Comparison of ENCODE assay signal across 20 cellular contexts in the genomic region with DNA sequence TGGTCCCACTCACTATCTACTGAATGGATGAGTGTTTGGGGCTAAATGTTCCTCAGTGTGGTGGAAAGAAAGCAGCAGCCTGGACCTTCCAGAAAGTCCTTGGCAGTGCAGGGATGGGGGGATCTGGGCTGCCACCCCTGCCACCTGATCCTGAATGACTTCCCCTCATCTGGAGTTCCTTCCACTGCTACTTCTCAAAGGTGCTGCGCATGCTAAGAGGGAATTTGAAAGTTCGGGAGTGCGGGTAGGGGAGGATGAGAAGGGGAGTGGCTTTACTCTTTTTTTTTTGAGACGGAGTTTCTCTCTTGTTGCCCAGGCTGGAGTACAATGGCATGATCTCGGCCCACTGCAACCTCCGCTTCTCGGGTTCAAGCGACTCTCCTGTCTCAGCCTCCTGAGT. TPM values are rescaled to one million over a fixed set of nuclear protein-coding genes. Genes with fewer than 3 reads are reported as not detected.
A peak's percentile ranks its signal among the peaks of the same experiment; 100 is the strongest.
DNase-seq lines count a peak whose midpoint lies in the region; ATAC-seq and TF ChIP-seq lines count a peak whose summit lies in the region.
"Had no signal": no experiment of that assay in that cellular context is flagged by ENCODE, and none has a peak within 500 bp of the region (broad histone marks: within the 10 kb centered on the region; RNA-seq: fewer than 3 reads in every experiment).

No MANE protein-coding gene starts in this region.

- TF ChIP-seq CTCF in esophagus squamous epithelium (IDR thresholded peaks at IDR 0.05) = no peak

- no peak for ATAC-seq in stimulated activated naive CD8-positive, alpha-beta T cell treated with anti-CD3 and anti-CD28 coated beads, Interleukin-15, amount 100 ng/mL, for 72 hours
- ATAC-seq in GM18868 (IDR thresholded peaks at IDR 0.05; ENCODE audit: unreplicated experiment) = no peak
- ATAC-seq: gastrocnemius medialis had no signal

- H3K9me3 Mint-ChIP-seq in activated naive CD4-positive, alpha-beta T cell treated with anti-CD3 and anti-CD28 coated beads, Interleukin-2, amount 10 ng/mL, durations not matched to agents 7 days and 5 days = no peaks in the 10 kb centered on the region
- no peaks in the 10 kb centered on the region for H3K9me3 Mint-ChIP-seq in stimulated activated naive CD8-positive, alpha-beta T cell treated with anti-CD3 and anti-CD28 coated beads, Interleukin-15, amount 100 ng/mL, for 72 hours
- H3K9me3 Mint-ChIP-seq: memory B cell had no signal

- H3K4me1 ChIP-seq in HUES64 (ENCODE audit: insufficient read depth, low read length) = no peaks in the 10 kb centered on the region
- H3K4me1 ChIP-seq in esophagus squamous epithelium = peaks cover 18 to 57% (median 20%) of the 10 kb centered on the region in 3 donors

- no peak overlapping the region for H3K9ac ChIP-seq in HUES64 (ENCODE audit: low read depth, low read length)

- no peak for DNase-seq in activated naive CD4-positive, alpha-beta T cell treated with anti-CD3 and anti-CD28 coated beads, Interleukin-2, amount 10 ng/mL, durations not matched to agents 7 days and 5 days
- DNase-seq in activated naive CD4-positive, alpha-beta T cell treated with anti-CD3 and anti-CD28 coated beads, Interleukin-2, amount 50 U/mL, for 16 hours = no peak
- DNase-seq in esophagus squamous epithelium (lab: John Stamatoyannopoulos, UW) = no peak
- no peak for DNase-seq in stimulated activated naive CD8-positive, alpha-beta T cell treated with anti-CD3 and anti-CD28 coated beads, Interleukin-15, amount 100 ng/mL, for 72 hours
- DNase-seq in dedifferentiated amniotic fluid mesenchymal stem cell (ENCODE audit: extremely low spot score) = no peak
- no peak for DNase-seq in kidney glomerular epithelial cell (lab: John Stamatoyannopoulos, UW)
- DNase-seq: aorta, gastrocnemius medialis, MG63, NCI-H187 treated with DMSO at 0.1 percent for 48 hours, SHP77, T1000 had no signal

- peaks cover 7% of the 10 kb centered on the region for H3K4me1 Mint-ChIP-seq in activated naive CD4-positive, alpha-beta T cell treated with anti-CD3 and anti-CD28 coated beads, Interleukin-2, amount 10 ng/mL, durations not matched to agents 7 days and 5 days
- peaks cover 7% of the 10 kb centered on the region for H3K4me1 Mint-ChIP-seq in stimulated activated naive CD8-positive, alpha-beta T cell treated with anti-CD3 and anti-CD28 coated beads, Interleukin-15, amount 100 ng/mL, for 72 hours

- intact Hi-C loops in esophagus squamous epithelium (cut with DNase I) = no loop called here

- CTCF ChIA-PET in activated naive CD4-positive, alpha-beta T cell treated with anti-CD3 and anti-CD28 coated beads, Interleukin-2, amount 10 ng/mL, durations not matched to agents 7 days and 5 days (lab: Charles Lee) = interaction anchor here (0.7 to 1.6 kb wide), 2 partner anchors 10 to 48 kb away, joined by 3 read pairs; no protein-coding TSS in a partner anchor

- H3K27me3 Mint-ChIP-seq in activated naive CD4-positive, alpha-beta T cell treated with anti-CD3 and anti-CD28 coated beads, Interleukin-2, amount 10 ng/mL, durations not matched to agents 7 days and 5 days = peaks cover 74% of the 10 kb centered on the region
- H3K27me3 Mint-ChIP-seq in stimulated activated naive CD8-positive, alpha-beta T cell treated with anti-CD3 and anti-CD28 coated beads, Interleukin-15, amount 100 ng/mL, for 72 hours = peaks cover 67% of the 10 kb centered on the region

- 74% methylated on average over 8 of the region's 8 CpGs for WGBS in HUES64
- WGBS in esophagus squamous epithelium, 2 donors = 72 to 81% methylated on average over 8 of the region's 8 CpGs

- H3K4me3 ChIP-seq in HUES64 (ENCODE audit: low read length) = peak overlapping the region; percentile 80
- H3K4me3 ChIP-seq in esophagus squamous epithelium = peak overlapping the region in 3 of 4 donors; percentile 48 to 70 (median 59)
- H3K4me3 ChIP-seq: MG63 had no signal

- H3K36me3 ChIP-seq in HUES64 (ENCODE audit: insufficient read depth, low read length) = no peaks in the 10 kb centered on the region
- H3K36me3 ChIP-seq in esophagus squamous epithelium = no peaks in the 10 kb centered on the region
- H3K36me3 ChIP-seq: colonic mucosa, gastrocnemius medialis, MG63, right atrium auricular region had no signal

- H3K36me3 Mint-ChIP-seq in activated naive CD4-positive, alpha-beta T cell treated with anti-CD3 and anti-CD28 coated beads, Interleukin-2, amount 10 ng/mL, durations not matched to agents 7 days and 5 days = no peaks in the 10 kb centered on the region
- H3K36me3 Mint-ChIP-seq: memory B cell had no signal

- no peak for TF ChIP-seq POLR2A in esophagus squamous epithelium (IDR thresholded peaks at IDR 0.05)

- peaks cover 35% of the 10 kb centered on the region for H3K27me3 ChIP-seq in HUES64 (ENCODE audit: insufficient read depth, low read length)
- H3K27me3 ChIP-seq in esophagus squamous epithelium = peaks cover 0 to 58% (median 0%) of the 10 kb centered on the region in 4 donors

- H3K9me3 ChIP-seq in HUES64 (ENCODE audit: insufficient read depth, low read depth, low read length) (no peaks in the 10 kb centered on the region), esophagus squamous epithelium (no peaks in the 10 kb centered on the region)
- H3K9me3 ChIP-seq: colonic mucosa, gastrocnemius medialis, MG63, right atrium auricular region had no signal

- H3K4me3 Mint-ChIP-seq in activated naive CD4-positive, alpha-beta T cell treated with anti-CD3 and anti-CD28 coated beads, Interleukin-2, amount 10 ng/mL, durations not matched to agents 7 days and 5 days = peak overlapping the region; percentile 35
- H3K4me3 Mint-ChIP-seq in stimulated activated naive CD8-positive, alpha-beta T cell treated with anti-CD3 and anti-CD28 coated beads, Interleukin-15, amount 100 ng/mL, for 72 hours = peak overlapping the region; percentile 50 to 57

- H3K27ac Mint-ChIP-seq in activated naive CD4-positive, alpha-beta T cell treated with anti-CD3 and anti-CD28 coated beads, Interleukin-2, amount 10 ng/mL, durations not matched to agents 7 days and 5 days = no peak overlapping the region
- H3K27ac Mint-ChIP-seq in stimulated activated naive CD8-positive, alpha-beta T cell treated with anti-CD3 and anti-CD28 coated beads, Interleukin-15, amount 100 ng/mL, for 72 hours = no peak overlapping the region
- H3K27ac Mint-ChIP-seq: memory B cell had no signal

- no peak overlapping the region for H3K27ac ChIP-seq in HUES64 (ENCODE audit: low read depth, low read length)
- no peak overlapping the region for H3K27ac ChIP-seq in esophagus squamous epithelium
- H3K27ac ChIP-seq: colonic mucosa, epithelial cell of prostate, gastrocnemius medialis, right atrium auricular region had no signal

RNA-seq across cellular contexts. Expression of a gene that starts 1.4 kb away (rescaled TPM):
- polyA plus RNA-seq in HUES64 (2013, experiment 1 of 2) = 5.5 TPM
- polyA plus RNA-seq in HUES64 (2013, experiment 2 of 2) = 4.2 TPM
- 10 to 100 TPM in 2 of 4 donors, 1 to 10 TPM in 2; 6.2 to 21.8 (median 9.7) TPM for total RNA-seq in esophagus squamous epithelium
- total RNA-seq: aorta, H4, right atrium auricular region had no signal
- polyA plus RNA-seq: aorta had no signal

RNA-seq across cellular contexts. Expression of a gene that starts 41.4 kb away (rescaled TPM):
- polyA plus RNA-seq in HUES64 (2013, experiment 1 of 2) = not detected
- not detected for polyA plus RNA-seq in HUES64 (2013, experiment 2 of 2)
- not detected for total RNA-seq in esophagus squamous epithelium
- total RNA-seq: aorta, colonic mucosa, NCI-H460, right atrium auricular region had no signal
- polyA plus RNA-seq: aorta had no signal
